8 cellular contexts compared by ENCODE assay signal in the genomic region with DNA sequence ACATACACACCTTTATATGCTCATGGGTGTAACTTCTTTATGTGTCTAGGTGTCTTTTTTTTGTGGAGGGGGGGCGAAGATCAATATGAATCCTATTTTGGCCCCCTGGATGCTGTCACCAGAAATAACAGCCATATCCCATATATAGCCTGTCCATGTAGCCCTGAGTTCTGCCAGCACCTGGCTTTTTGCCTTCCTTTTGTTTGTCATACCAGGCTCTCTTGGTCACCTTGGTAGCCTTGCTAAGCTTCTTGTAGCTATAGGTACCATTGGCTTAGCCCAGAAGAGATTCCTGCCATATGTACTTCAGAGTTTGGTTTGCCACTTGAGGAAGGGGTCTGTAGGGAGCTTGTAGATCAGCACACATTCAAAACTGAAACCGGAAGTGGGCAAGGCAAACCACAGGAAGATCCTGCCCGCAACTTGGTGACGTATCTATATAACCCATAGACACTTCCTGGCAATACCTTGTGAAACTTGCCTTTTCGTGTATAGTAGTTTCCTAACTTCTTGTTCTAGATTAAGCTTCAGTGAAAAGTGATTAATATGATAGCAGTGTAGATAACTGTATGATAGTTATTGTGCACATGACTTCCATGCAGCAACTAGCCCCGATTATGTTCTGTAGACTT. TPM values are rescaled to one million over a fixed set of nuclear protein-coding genes. Genes with fewer than 3 reads are reported as not detected.
DNase-seq lines count a peak whose midpoint lies in the region; ATAC-seq, FAIRE-seq and TF ChIP-seq lines count a peak whose summit lies in the region.

No MANE protein-coding gene starts in this region.

- TF ChIP-seq CTCF in thoracic aorta (IDR thresholded peaks at IDR 0.05), result no peak

- peak overlapping the region; percentile 25 for H3K4me3 ChIP-seq in thoracic aorta

- DNase-seq in GM12891 (ENCODE audit: insufficient read length, low spot score) (no peak), NK-92 (lab: John Stamatoyannopoulos, UW; ENCODE audit: unreplicated experiment) (peak; percentile 80), medulla oblongata (ENCODE audit: extremely low spot score) (peak; percentile 49), thoracic aorta (ENCODE audit: low spot score) (no peak), AG20443 (ENCODE audit: low spot score) (no peak), kidney glomerular epithelial cell (lab: John Stamatoyannopoulos, UW) (no peak)
- peak; percentile 67 for DNase-seq in activated T-cell treated with anti-CD3 and anti-CD28 coated beads, Interleukin-2, amount 50 U/mL, for 1 hour

- FAIRE-seq in GM12891 (lab: Jason Lieb, UNC), result peak; percentile 81

- peaks cover 5 to 7% of the 10 kb centered on the region in 2 donors for H3K4me1 ChIP-seq in thoracic aorta (ENCODE audit: control insufficient read depth in 1 of 2, low read depth in 2 of 2)

- no peaks in the 10 kb centered on the region for H3K27me3 ChIP-seq in thoracic aorta (replicated peaks; ENCODE audit: insufficient read depth)

- no peaks in the 10 kb centered on the region for H3K36me3 ChIP-seq in thoracic aorta

- TF ChIP-seq POLR2A in GM12891 (IDR thresholded peaks at IDR 0.05; ENCODE audit: low read depth, low read length), result no peak

- no peaks in the 10 kb centered on the region for H3K9me3 ChIP-seq in thoracic aorta

- ATAC-seq in HG02588 (IDR thresholded peaks at IDR 0.05; ENCODE audit: unreplicated experiment) (peak; percentile 93), thoracic aorta (ENCODE audit: insufficient number of reproducible peaks, low FRiP score, low read depth) (no peak)

- no peak overlapping the region for H3K27ac ChIP-seq in thoracic aorta

TF ChIP-seq in GM12891, 5 proteins besides CTCF, POLR2A, EP300 and RAD21:
- TF ChIP-seq TAF1 (IDR thresholded peaks at IDR 0.05; ENCODE audit: low read depth, low read length), result no peak
- peak; percentile 71 for TF ChIP-seq SPI1 (IDR thresholded peaks at IDR 0.05; ENCODE audit: low read depth, low read length)

RNA-seq across cellular contexts. Expression of gene RASA2, which starts 11.9 kb away (rescaled TPM):
- 1.4 TPM for polyA plus RNA-seq in GM12891 (2012; ENCODE audit: low read depth, missing spikeins)
- 10 to 100 TPM; 15.4 to 23.1 TPM for total RNA-seq in thoracic aorta

Comparison
In these comparisons a context has a peak if more than half of its experiments do, and no peak if none do; other contexts are left out.
1. DNase-seq: peak in NK-92 (single experiment), activated T-cell treated with anti-CD3 and anti-CD28 coated beads, Interleukin-2, amount 50 U/mL, for 1 hour (single experiment) and medulla oblongata (single experiment); none in GM12891 (single experiment), thoracic aorta (single experiment), AG20443 (single experiment) and kidney glomerular epithelial cell (single experiment).